1 cellular context compared by ENCODE assay signal in genomic region chr17:7576432-7576937, GRCh38.
TF ChIP-seq lines count a peak whose summit lies in the region.

No MANE protein-coding gene starts in this region.

TF ChIP-seq in HepG2, 621 proteins besides CTCF, POLR2A, EP300 and RAD21:
- TF ChIP-seq RBM22 (optimal IDR thresholded peaks at IDR 0.05; ENCODE audit: low read length) (peak; percentile 96), ZFP90 (CRISPR knock-in tag; IDR thresholded peaks at IDR 0.05; ENCODE audit: borderline replicate concordance) (no peak), POLR2G (IDR thresholded peaks at IDR 0.05; ENCODE audit: low read depth, low read length) (peak; percentile 48; the same call in 1 of the 2 replicates), SSRP1 (CRISPR knock-in tag; IDR thresholded peaks at IDR 0.05) (0 out of 2 replicates have a peak, but pooled peaks have one; percentile 59), TBP (CRISPR knock-in tag; IDR thresholded peaks at IDR 0.05) (no peak), AGO2 (optimal IDR thresholded peaks at IDR 0.05; ENCODE audit: low read depth, low read length) (peak; percentile 67), PHF5A (CRISPR knock-in tag; IDR thresholded peaks at IDR 0.05; ENCODE audit: low read depth, unreplicated experiment) (no peak), NR2F2 (IDR thresholded peaks at IDR 0.05; ENCODE audit: borderline replicate concordance, low read depth) (no peak), ZNF703 (CRISPR knock-in tag; IDR thresholded peaks at IDR 0.05; ENCODE audit: borderline replicate concordance) (no peak), ZBTB3 (CRISPR knock-in tag; IDR thresholded peaks at IDR 0.05; ENCODE audit: borderline replicate concordance, low read depth) (no peak), PHF8 (CRISPR knock-in tag; IDR thresholded peaks at IDR 0.05) (no peak), ZNF781 (CRISPR knock-in tag; IDR thresholded peaks at IDR 0.05; ENCODE audit: borderline replicate concordance, not compliant biosample characterization) (no peak), ZMAT5 (CRISPR knock-in tag; IDR thresholded peaks at IDR 0.05; ENCODE audit: borderline replicate concordance, low read depth) (no peak), RBFOX2 (IDR thresholded peaks at IDR 0.05; ENCODE audit: low read depth, low read length) (peak; percentile 52; the same call in 1 of the 2 replicates), PRDM15 (CRISPR knock-in tag; IDR thresholded peaks at IDR 0.05) (no peak), BRD4 (CRISPR knock-in tag; IDR thresholded peaks at IDR 0.05) (no peak), ZNF143 (CRISPR knock-in tag; IDR thresholded peaks at IDR 0.05) (no peak), CCDC6 (CRISPR knock-in tag; IDR thresholded peaks at IDR 0.05) (no peak), CBFB (CRISPR knock-in tag; IDR thresholded peaks at IDR 0.05) (no peak), NFKBIZ (CRISPR knock-in tag; IDR thresholded peaks at IDR 0.05) (no peak), PLSCR1 (CRISPR knock-in tag; IDR thresholded peaks at IDR 0.05; ENCODE audit: borderline replicate concordance) (no peak), NFIB (CRISPR knock-in tag; IDR thresholded peaks at IDR 0.05; ENCODE audit: borderline replicate concordance) (no peak), THAP11 (CRISPR knock-in tag; IDR thresholded peaks at IDR 0.05) (no peak), ZNF281 (CRISPR knock-in tag; IDR thresholded peaks at IDR 0.05; ENCODE audit: borderline replicate concordance) (no peak), REXO4 (CRISPR knock-in tag; IDR thresholded peaks at IDR 0.05; ENCODE audit: borderline replicate concordance) (no peak), POLR2AphosphoS5 (IDR thresholded peaks at IDR 0.05; ENCODE audit: low read depth, low read length) (peak; percentile 58)
- TF ChIP-seq, protein P1, sequence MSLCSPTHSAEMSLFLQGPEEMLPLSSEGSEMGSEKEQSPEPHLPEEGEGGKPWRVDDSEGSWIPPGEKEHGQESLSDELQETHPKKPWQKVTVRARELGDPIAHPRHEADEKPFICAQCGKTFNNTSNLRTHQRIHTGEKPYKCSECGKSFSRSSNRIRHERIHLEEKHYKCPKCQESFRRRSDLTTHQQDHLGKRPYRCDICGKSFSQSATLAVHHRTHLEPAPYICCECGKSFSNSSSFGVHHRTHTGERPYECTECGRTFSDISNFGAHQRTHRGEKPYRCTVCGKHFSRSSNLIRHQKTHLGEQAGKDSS (CRISPR knock-in tag; IDR thresholded peaks at IDR 0.05; ENCODE audit: borderline replicate concordance, low read depth): no peak
- TF ChIP-seq, protein P2, sequence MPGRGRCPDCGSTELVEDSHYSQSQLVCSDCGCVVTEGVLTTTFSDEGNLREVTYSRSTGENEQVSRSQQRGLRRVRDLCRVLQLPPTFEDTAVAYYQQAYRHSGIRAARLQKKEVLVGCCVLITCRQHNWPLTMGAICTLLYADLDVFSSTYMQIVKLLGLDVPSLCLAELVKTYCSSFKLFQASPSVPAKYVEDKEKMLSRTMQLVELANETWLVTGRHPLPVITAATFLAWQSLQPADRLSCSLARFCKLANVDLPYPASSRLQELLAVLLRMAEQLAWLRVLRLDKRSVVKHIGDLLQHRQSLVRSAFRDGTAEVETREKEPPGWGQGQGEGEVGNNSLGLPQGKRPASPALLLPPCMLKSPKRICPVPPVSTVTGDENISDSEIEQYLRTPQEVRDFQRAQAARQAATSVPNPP (CRISPR knock-in tag; IDR thresholded peaks at IDR 0.05): no peak
